Comparison of ENCODE assay signal across 1 cellular context in the genomic region with DNA sequence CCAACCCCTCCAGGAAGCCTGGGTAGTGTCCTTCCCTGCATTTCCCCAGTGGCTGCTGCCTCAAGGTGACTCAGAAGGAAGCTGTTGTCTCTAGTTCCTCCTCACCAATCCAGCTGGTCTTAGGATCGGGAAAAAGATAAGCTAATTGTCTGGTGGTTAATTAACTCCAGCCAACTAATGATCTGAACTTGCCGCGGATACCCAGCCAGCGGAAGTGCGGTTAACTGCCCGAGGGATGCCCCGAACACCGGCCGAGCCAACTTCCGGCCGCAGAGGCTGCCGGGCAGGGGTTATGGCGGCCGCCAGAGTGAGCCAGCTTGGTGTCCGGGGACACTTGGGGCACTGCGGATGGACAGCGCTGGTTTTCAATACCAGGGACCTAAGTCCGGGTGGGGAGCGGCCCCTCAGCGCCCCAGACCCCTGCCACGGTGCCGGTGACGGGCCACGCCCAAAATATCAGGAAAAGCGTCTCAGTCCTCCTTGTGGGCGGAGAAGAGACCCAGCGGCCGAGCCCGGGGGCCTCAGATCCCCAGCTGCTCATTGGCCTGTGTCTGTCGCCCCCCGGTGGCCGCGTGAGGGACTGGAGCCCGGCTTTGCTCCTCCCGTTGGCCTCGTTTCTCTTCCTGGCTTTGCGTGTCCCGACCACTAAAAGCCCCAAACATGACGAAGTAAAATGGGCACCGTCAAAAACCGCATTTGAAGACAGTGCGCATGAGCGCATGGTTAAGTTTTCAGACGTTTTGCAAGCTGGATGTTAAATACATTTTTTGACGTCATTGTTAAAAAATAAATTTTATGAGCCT.
TF ChIP-seq lines count a peak whose summit lies in the region.

No MANE protein-coding gene starts in this region.

TF ChIP-seq in HepG2, 621 proteins besides CTCF, POLR2A, EP300 and RAD21 (continued from another document and continues in another):
- TF ChIP-seq STAT6 (CRISPR knock-in tag; IDR thresholded peaks at IDR 0.05; ENCODE audit: borderline replicate concordance): peak; percentile 87; the same call in 1 of the 2 replicates
- peak; percentile 99 for TF ChIP-seq GABPB1 (CRISPR knock-in tag; IDR thresholded peaks at IDR 0.05)
- TF ChIP-seq, protein P1, sequence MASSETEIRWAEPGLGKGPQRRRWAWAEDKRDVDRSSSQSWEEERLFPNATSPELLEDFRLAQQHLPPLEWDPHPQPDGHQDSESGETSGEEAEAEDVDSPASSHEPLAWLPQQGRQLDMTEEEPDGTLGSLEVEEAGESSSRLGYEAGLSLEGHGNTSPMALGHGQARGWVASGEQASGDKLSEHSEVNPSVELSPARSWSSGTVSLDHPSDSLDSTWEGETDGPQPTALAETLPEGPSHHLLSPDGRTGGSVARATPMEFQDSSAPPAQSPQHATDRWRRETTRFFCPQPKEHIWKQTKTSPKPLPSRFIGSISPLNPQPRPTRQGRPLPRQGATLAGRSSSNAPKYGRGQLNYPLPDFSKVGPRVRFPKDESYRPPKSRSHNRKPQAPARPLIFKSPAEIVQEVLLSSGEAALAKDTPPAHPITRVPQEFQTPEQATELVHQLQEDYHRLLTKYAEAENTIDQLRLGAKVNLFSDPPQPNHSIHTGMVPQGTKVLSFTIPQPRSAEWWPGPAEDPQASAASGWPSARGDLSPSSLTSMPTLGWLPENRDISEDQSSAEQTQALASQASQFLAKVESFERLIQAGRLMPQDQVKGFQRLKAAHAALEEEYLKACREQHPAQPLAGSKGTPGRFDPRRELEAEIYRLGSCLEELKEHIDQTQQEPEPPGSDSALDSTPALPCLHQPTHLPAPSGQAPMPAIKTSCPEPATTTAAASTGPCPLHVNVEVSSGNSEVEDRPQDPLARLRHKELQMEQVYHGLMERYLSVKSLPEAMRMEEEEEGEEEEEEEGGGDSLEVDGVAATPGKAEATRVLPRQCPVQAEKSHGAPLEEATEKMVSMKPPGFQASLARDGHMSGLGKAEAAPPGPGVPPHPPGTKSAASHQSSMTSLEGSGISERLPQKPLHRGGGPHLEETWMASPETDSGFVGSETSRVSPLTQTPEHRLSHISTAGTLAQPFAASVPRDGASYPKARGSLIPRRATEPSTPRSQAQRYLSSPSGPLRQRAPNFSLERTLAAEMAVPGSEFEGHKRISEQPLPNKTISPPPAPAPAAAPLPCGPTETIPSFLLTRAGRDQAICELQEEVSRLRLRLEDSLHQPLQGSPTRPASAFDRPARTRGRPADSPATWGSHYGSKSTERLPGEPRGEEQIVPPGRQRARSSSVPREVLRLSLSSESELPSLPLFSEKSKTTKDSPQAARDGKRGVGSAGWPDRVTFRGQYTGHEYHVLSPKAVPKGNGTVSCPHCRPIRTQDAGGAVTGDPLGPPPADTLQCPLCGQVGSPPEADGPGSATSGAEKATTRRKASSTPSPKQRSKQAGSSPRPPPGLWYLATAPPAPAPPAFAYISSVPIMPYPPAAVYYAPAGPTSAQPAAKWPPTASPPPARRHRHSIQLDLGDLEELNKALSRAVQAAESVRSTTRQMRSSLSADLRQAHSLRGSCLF (CRISPR knock-in tag; IDR thresholded peaks at IDR 0.05; ENCODE audit: borderline replicate concordance): no peak
- no peak for TF ChIP-seq SRSF4 (IDR thresholded peaks at IDR 0.05; ENCODE audit: low read depth, low read length, poor library complexity, severe bottlenecking)
- 0 out of 2 replicates have a peak, but pooled peaks have one; percentile 40 for TF ChIP-seq PAWR (CRISPR knock-in tag; IDR thresholded peaks at IDR 0.05; ENCODE audit: borderline replicate concordance)
- no peak; the same call in 1 of the 2 replicates for TF ChIP-seq CSRNP1 (CRISPR knock-in tag; IDR thresholded peaks at IDR 0.05)
- TF ChIP-seq ZNF12 (CRISPR knock-in tag; IDR thresholded peaks at IDR 0.05): 0 out of 2 replicates have a peak, but pooled peaks have one; percentile 5
- TF ChIP-seq ZNF296 (CRISPR knock-in tag; conservative IDR thresholded peaks at IDR 0.05): no peak
- TF ChIP-seq SIX4 (CRISPR knock-in tag; IDR thresholded peaks at IDR 0.05): no peak
- TF ChIP-seq ZSCAN12 (CRISPR knock-in tag; IDR thresholded peaks at IDR 0.05): 0 out of 2 replicates have a peak, but pooled peaks have one; percentile 31
- 0 out of 2 replicates have a peak, but pooled peaks have one; percentile 45 for TF ChIP-seq PCBP1 (IDR thresholded peaks at IDR 0.05; ENCODE audit: borderline replicate concordance, low read depth, low read length)
- TF ChIP-seq ZNF713 (CRISPR knock-in tag; IDR thresholded peaks at IDR 0.05): no peak
- TF ChIP-seq FOXP4 (CRISPR knock-in tag; IDR thresholded peaks at IDR 0.05): peak; percentile 29; the same call in 1 of the 2 replicates
- no peak for TF ChIP-seq CCAR2 (optimal IDR thresholded peaks at IDR 0.05; ENCODE audit: low read depth, low read length)
- no peak for TF ChIP-seq SOX6 (IDR thresholded peaks at IDR 0.05)
- peak; percentile 61 for TF ChIP-seq SOX6 (CRISPR knock-in tag; IDR thresholded peaks at IDR 0.05)
- TF ChIP-seq ZFX (CRISPR knock-in tag; IDR thresholded peaks at IDR 0.05; ENCODE audit: low read depth): peak; percentile 89
- peak; percentile 54; the same call in 1 of the 2 replicates for TF ChIP-seq MED1 (CRISPR knock-in tag; IDR thresholded peaks at IDR 0.05)
- TF ChIP-seq, protein P2, sequence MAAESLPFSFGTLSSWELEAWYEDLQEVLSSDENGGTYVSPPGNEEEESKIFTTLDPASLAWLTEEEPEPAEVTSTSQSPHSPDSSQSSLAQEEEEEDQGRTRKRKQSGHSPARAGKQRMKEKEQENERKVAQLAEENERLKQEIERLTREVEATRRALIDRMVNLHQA (CRISPR knock-in tag; IDR thresholded peaks at IDR 0.05): 0 out of 2 replicates have a peak, but pooled peaks have one; percentile 40
- peak; percentile 93 for TF ChIP-seq RBFOX2 (IDR thresholded peaks at IDR 0.05; ENCODE audit: low read depth, low read length)
- no peak for TF ChIP-seq ESRRA (CRISPR knock-in tag; IDR thresholded peaks at IDR 0.05; ENCODE audit: low read depth)
- no peak for TF ChIP-seq TAF15 (IDR thresholded peaks at IDR 0.05; ENCODE audit: low read depth, low read length, poor library complexity, severe bottlenecking)
- no peak for TF ChIP-seq ZNF383 (CRISPR knock-in tag; IDR thresholded peaks at IDR 0.05; ENCODE audit: borderline replicate concordance)
- 0 out of 2 replicates have a peak, but pooled peaks have one; percentile 64 for TF ChIP-seq ZIK1 (CRISPR knock-in tag; IDR thresholded peaks at IDR 0.05; ENCODE audit: borderline replicate concordance, low read depth)
- no peak for TF ChIP-seq MAFF (IDR thresholded peaks at IDR 0.05; ENCODE audit: low read depth, low read length)
- TF ChIP-seq HOXA7 (CRISPR knock-in tag; IDR thresholded peaks at IDR 0.05): no peak
- TF ChIP-seq HES4 (CRISPR knock-in tag; IDR thresholded peaks at IDR 0.05; ENCODE audit: borderline replicate concordance): peak; percentile 72; the same call in 1 of the 2 replicates
- TF ChIP-seq ZMYM3 (CRISPR knock-in tag; IDR thresholded peaks at IDR 0.05): peak; percentile 9; the same call in 1 of the 2 replicates
- TF ChIP-seq, protein P3, sequence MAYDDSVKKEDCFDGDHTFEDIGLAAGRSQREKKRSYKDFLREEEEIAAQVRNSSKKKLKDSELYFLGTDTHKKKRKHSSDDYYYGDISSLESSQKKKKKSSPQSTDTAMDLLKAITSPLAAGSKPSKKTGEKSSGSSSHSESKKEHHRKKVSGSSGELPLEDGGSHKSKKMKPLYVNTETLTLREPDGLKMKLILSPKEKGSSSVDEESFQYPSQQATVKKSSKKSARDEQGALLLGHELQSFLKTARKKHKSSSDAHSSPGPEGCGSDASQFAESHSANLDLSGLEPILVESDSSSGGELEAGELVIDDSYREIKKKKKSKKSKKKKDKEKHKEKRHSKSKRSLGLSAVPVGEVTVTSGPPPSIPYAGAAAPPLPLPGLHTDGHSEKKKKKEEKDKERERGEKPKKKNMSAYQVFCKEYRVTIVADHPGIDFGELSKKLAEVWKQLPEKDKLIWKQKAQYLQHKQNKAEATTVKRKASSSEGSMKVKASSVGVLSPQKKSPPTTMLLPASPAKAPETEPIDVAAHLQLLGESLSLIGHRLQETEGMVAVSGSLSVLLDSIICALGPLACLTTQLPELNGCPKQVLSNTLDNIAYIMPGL (CRISPR knock-in tag; IDR thresholded peaks at IDR 0.05; ENCODE audit: borderline replicate concordance in 1 of 2, low read depth in 1 of 2): peak; percentile 88 to 93
- TF ChIP-seq E2F5 (CRISPR knock-in tag; conservative IDR thresholded peaks at IDR 0.05): no peak
- peak; percentile 76 for TF ChIP-seq SIN3B (IDR thresholded peaks at IDR 0.05; ENCODE audit: low read length)
- TF ChIP-seq NFKBIZ (CRISPR knock-in tag; IDR thresholded peaks at IDR 0.05): 0 out of 2 replicates have a peak, but pooled peaks have one; percentile 32
- peak; percentile 93 for TF ChIP-seq TAF1 (CRISPR knock-in tag; IDR thresholded peaks at IDR 0.05)
- TF ChIP-seq PAXIP1 (CRISPR knock-in tag; conservative IDR thresholded peaks at IDR 0.05): 0 out of 2 replicates have a peak, but pooled peaks have one; percentile 1
- TF ChIP-seq SP2 (CRISPR knock-in tag; IDR thresholded peaks at IDR 0.05): 0 out of 2 replicates have a peak, but pooled peaks have one; percentile 52
- TF ChIP-seq HOXA3 (CRISPR knock-in tag; IDR thresholded peaks at IDR 0.05): peak; percentile 92
- no peak for TF ChIP-seq ARNT (IDR thresholded peaks at IDR 0.05)
- no peak for TF ChIP-seq ZNF839 (CRISPR knock-in tag; IDR thresholded peaks at IDR 0.05; ENCODE audit: borderline replicate concordance)
- no peak for TF ChIP-seq KLF15 (CRISPR knock-in tag; IDR thresholded peaks at IDR 0.05; ENCODE audit: borderline replicate concordance)
- TF ChIP-seq ZNF225 (CRISPR knock-in tag; IDR thresholded peaks at IDR 0.05): 0 out of 2 replicates have a peak, but pooled peaks have one; percentile 37
